Comparison of ENCODE assay signal across 8 cellular contexts in the genomic region with DNA sequence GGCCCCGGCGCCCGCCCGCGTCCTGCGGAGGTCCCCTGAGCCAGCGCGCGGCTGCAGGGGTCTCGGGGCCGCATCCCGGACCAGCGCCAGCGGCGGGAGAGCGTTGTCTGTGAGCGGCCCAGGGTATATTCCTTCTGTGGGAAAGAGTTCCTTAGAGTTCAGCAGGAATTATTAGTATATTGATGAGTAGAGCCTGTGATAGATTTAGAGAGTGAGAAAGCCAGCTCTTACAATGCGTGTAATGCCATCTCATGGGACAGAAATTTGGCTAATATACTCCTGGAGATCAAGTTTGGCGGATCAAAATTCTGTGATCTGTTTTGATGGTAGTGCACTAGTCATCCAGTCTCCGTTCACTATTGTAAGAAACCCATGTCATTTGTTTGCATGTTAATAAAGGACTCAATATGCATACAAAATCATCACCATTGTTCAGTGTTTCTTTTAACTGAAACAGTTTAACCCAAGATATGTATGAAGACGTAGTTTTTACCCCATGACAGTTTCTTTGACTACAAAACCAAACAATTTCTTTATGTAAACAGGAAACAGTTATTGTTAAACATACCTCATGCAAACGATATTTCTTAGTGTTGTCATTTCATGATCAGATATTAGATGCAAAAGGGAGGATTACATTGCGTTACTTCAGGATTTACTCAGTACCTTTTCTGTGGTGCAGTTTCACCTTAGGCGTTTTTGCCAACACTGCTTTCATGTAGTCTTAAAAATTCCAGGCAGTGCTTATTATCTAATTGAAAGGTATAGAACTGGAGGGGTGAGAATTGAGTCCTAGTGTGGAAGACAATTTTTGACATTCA. TPM values are rescaled to one million over a fixed set of nuclear protein-coding genes. Genes with fewer than 3 reads are reported as not detected.
DNase-seq lines count a peak whose midpoint lies in the region; ATAC-seq and TF ChIP-seq lines count a peak whose summit lies in the region.

No MANE protein-coding gene starts in this region.

- H3K4me3 Mint-ChIP-seq in CD8-positive, alpha-beta T cell, result peak overlapping the region; percentile 66
- H3K4me3 Mint-ChIP-seq in nephron, result peak overlapping the region; percentile 82 to 89 (median 89)

- WGBS in HUES64, result 17% methylated on average over 23 of the region's 24 CpGs

- DNase-seq in CD8-positive, alpha-beta T cell, result no peak
- no peak for DNase-seq in effector memory CD4-positive, alpha-beta T cell
- no peak for DNase-seq in inferior parietal cortex (ENCODE audit: extremely low spot score)
- no peak for DNase-seq in anterior cingulate cortex (lab: John Stamatoyannopoulos, UW)

- peak overlapping the region; percentile 76 for H3K4me3 ChIP-seq in CD8-positive, alpha-beta T cell (ENCODE audit: low read depth, low read length)
- peak overlapping the region; percentile 73 for H3K4me3 ChIP-seq in HUES64 (ENCODE audit: low read length)
- peak overlapping the region; percentile 63 for H3K4me3 ChIP-seq in effector memory CD4-positive, alpha-beta T cell (ENCODE audit: insufficient read depth, low read depth, low read length, poor library complexity, severe bottlenecking)

- H3K9me3 Mint-ChIP-seq in CD8-positive, alpha-beta T cell, result no peaks in the 10 kb centered on the region
- H3K9me3 Mint-ChIP-seq in nephron, result no peaks in the 10 kb centered on the region

- peaks cover 8% of the 10 kb centered on the region for H3K27me3 ChIP-seq in CD8-positive, alpha-beta T cell (ENCODE audit: insufficient read depth, low read length)
- H3K27me3 ChIP-seq in HUES64 (ENCODE audit: insufficient read depth, low read length), result peaks cover 37% of the 10 kb centered on the region
- H3K27me3 ChIP-seq in effector memory CD4-positive, alpha-beta T cell (replicated peaks; ENCODE audit: control insufficient read depth, insufficient read depth, low read length, poor library complexity, severe bottlenecking), result peaks cover 16% of the 10 kb centered on the region

- CTCF ChIA-PET in CD8-positive, alpha-beta T cell (lab: Charles Lee), result no interaction called here

- H3K36me3 ChIP-seq in CD8-positive, alpha-beta T cell (ENCODE audit: insufficient read depth, low read length), result no peaks in the 10 kb centered on the region
- no peaks in the 10 kb centered on the region for H3K36me3 ChIP-seq in HUES64 (ENCODE audit: insufficient read depth, low read length)
- no peaks in the 10 kb centered on the region for H3K36me3 ChIP-seq in effector memory CD4-positive, alpha-beta T cell (ENCODE audit: control insufficient read depth, insufficient read depth, low read length)

- peaks cover 41% of the 10 kb centered on the region for H3K27me3 Mint-ChIP-seq in CD8-positive, alpha-beta T cell (ENCODE audit: low read depth)
- H3K27me3 Mint-ChIP-seq in nephron (ENCODE audit: low read depth), result no peaks in the 10 kb centered on the region

- H3K36me3 Mint-ChIP-seq in CD8-positive, alpha-beta T cell, result no peaks in the 10 kb centered on the region
- H3K36me3 Mint-ChIP-seq in nephron (ENCODE audit: low read depth), result no peaks in the 10 kb centered on the region

- no peak for TF ChIP-seq CTCF in CD8-positive, alpha-beta T cell (IDR thresholded peaks at IDR 0.05)
- no peak for TF ChIP-seq CTCF in nephron (IDR thresholded peaks at IDR 0.05; ENCODE audit: unreplicated experiment in 3 of 3)

- intact Hi-C loops in CD8-positive, alpha-beta T cell (cut with DNase I, micrococcal nuclease), result loop anchor here (1.0 to 10.0 kb wide), 18 partner anchors 113 to 1975 kb away; partner anchors contain the start of genes MIPEP (in 2 of the 2), SPATA13 (in 2 of the 2), MICU2 (in 1 of the 2) and MTMR6 (in 1 of the 2)

- peaks cover 18% of the 10 kb centered on the region for H3K4me1 Mint-ChIP-seq in CD8-positive, alpha-beta T cell (ENCODE audit: low read depth)
- H3K4me1 Mint-ChIP-seq in nephron, result peaks cover 31% of the 10 kb centered on the region

- no peak overlapping the region for H3K27ac ChIP-seq in CD8-positive, alpha-beta T cell (ENCODE audit: low read depth, low read length)
- no peak overlapping the region for H3K27ac ChIP-seq in HUES64 (ENCODE audit: low read depth, low read length)
- H3K27ac ChIP-seq in effector memory CD4-positive, alpha-beta T cell (ENCODE audit: insufficient read depth, low read length, poor library complexity, severe bottlenecking), result no peak overlapping the region

- no peak overlapping the region for H3K27ac Mint-ChIP-seq in CD8-positive, alpha-beta T cell
- H3K27ac Mint-ChIP-seq in nephron, result peak overlapping the region; percentile 26 to 75 (median 45)

- POLR2A ChIA-PET in CD8-positive, alpha-beta T cell (lab: Charles Lee), result no interaction called here

- H3K9ac ChIP-seq in HUES64 (ENCODE audit: low read depth, low read length), result no peak overlapping the region

- no peak for ATAC-seq in CD8-positive, alpha-beta T cell
- ATAC-seq in HG02798 (IDR thresholded peaks at IDR 0.05; ENCODE audit: poor library complexity, unreplicated experiment) (no peak), HG02981 (IDR thresholded peaks at IDR 0.05; ENCODE audit: unreplicated experiment) (no peak)

- H3K4me1 ChIP-seq in CD8-positive, alpha-beta T cell (ENCODE audit: insufficient read depth, low read length), result peaks cover 10% of the 10 kb centered on the region
- H3K4me1 ChIP-seq in HUES64 (ENCODE audit: insufficient read depth, low read length), result peaks cover 6% of the 10 kb centered on the region; the same call in 1 of the 2 replicates
- H3K4me1 ChIP-seq in effector memory CD4-positive, alpha-beta T cell (ENCODE audit: control insufficient read depth, insufficient read depth, low read length, poor library complexity, severe bottlenecking), result peaks cover 13% of the 10 kb centered on the region

- H3K9me3 ChIP-seq in CD8-positive, alpha-beta T cell (ENCODE audit: low read length), result no peaks in the 10 kb centered on the region
- H3K9me3 ChIP-seq in HUES64 (ENCODE audit: insufficient read depth, low read depth, low read length), result no peaks in the 10 kb centered on the region
- H3K9me3 ChIP-seq in effector memory CD4-positive, alpha-beta T cell (ENCODE audit: control insufficient read depth, low read length), result no peaks in the 10 kb centered on the region

RNA-seq across cellular contexts. Expression of gene TNFRSF19, which starts 9.9 kb away (rescaled TPM):
- total RNA-seq in CD8-positive, alpha-beta T cell, result not detected
- polyA plus RNA-seq in HUES64 (2013, experiment 1 of 2), result 7.8 TPM
- 11.7 TPM for polyA plus RNA-seq in HUES64 (2013, experiment 2 of 2)
